In the genomic region with DNA sequence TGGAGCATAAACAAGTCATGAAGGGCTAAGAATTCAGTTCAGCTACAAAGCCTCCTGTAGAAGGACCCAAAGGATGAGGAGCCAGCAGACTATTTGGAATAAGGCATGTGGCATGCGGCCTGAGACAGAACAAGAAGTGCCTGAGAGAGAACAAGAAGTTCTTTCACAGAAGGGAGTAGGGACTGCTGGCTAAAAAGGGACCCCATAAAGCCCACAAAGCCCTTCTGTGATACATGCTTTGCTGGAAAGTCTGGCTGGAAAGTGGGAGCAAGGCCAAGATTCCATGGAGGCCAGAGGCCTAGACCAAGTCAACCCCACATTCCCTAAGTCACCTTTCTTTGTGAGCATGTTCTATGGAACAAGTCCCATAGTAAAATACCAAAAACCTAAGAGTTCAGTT, we compare ENCODE assay signal across 12 cellular contexts. TPM values are rescaled to one million over a fixed set of nuclear protein-coding genes. Genes with fewer than 3 reads are reported as not detected.
DNase-seq lines count a peak whose midpoint lies in the region; ATAC-seq, FAIRE-seq and TF ChIP-seq lines count a peak whose summit lies in the region.
"Had no signal": no experiment of that assay in that cellular context is flagged by ENCODE, and none has a peak within 500 bp of the region (broad histone marks: within the 10 kb centered on the region; RNA-seq: fewer than 3 reads in every experiment).

No MANE protein-coding gene starts in this region.

- no peaks in the 10 kb centered on the region for H3K4me1 ChIP-seq in astrocyte (ENCODE audit: insufficient read depth, low read length)
- H3K4me1 ChIP-seq in right cardiac atrium (ENCODE audit: control insufficient read depth, insufficient read depth, low read length) = peaks cover 17% of the 10 kb centered on the region
- H3K4me1 ChIP-seq: foreskin keratinocyte had no signal

- H3K36me3 Mint-ChIP-seq in CD4-positive, alpha-beta T cell (ENCODE audit: low read depth) = peaks cover 35% of the 10 kb centered on the region
- peaks cover 14% of the 10 kb centered on the region for H3K36me3 Mint-ChIP-seq in astrocyte (ENCODE audit: low read depth, unreplicated experiment)

- no peak overlapping the region for H3K9ac ChIP-seq in astrocyte (ENCODE audit: low read length)

- no peaks in the 10 kb centered on the region for H3K27me3 Mint-ChIP-seq in CD4-positive, alpha-beta T cell
- H3K27me3 Mint-ChIP-seq in astrocyte (ENCODE audit: low read depth, unreplicated experiment) = no peaks in the 10 kb centered on the region

- H3K36me3 ChIP-seq in astrocyte (ENCODE audit: insufficient read depth, low read length) = peaks cover 28% of the 10 kb centered on the region

- no peak overlapping the region for H3K4me3 Mint-ChIP-seq in CD4-positive, alpha-beta T cell
- H3K4me3 Mint-ChIP-seq in astrocyte (ENCODE audit: unreplicated experiment) = peak overlapping the region; percentile 41

- no peak for FAIRE-seq in astrocyte (lab: Jason Lieb, UNC)
- FAIRE-seq: bronchial epithelial cell, GM19239 had no signal

- intact Hi-C loops in CD4-positive, alpha-beta T cell (cut with DNase I, micrococcal nuclease) = no loop called here
- intact Hi-C loops in right cardiac atrium (cut with DNase I) = no loop called here

- no peak for TF ChIP-seq CTCF in CD4-positive, alpha-beta T cell (IDR thresholded peaks at IDR 0.05)
- no peak for TF ChIP-seq CTCF in astrocyte (IDR thresholded peaks at IDR 0.05; ENCODE audit: insufficient read depth, low read depth, low read length)
- TF ChIP-seq CTCF in retinal pigment epithelial cell (conservative IDR thresholded peaks at IDR 0.05; ENCODE audit: low read depth, low read length) = no peak

- no peak overlapping the region for H3K4me2 ChIP-seq in astrocyte (ENCODE audit: low read length)

- no peaks in the 10 kb centered on the region for H3K9me3 ChIP-seq in CD4-positive, alpha-beta T cell (ENCODE audit: control insufficient read depth, low read length)
- H3K9me3 ChIP-seq in astrocyte (ENCODE audit: insufficient read depth, low read depth, low read length) (no peaks in the 10 kb centered on the region), right cardiac atrium (ENCODE audit: control insufficient read depth, low read length) (no peaks in the 10 kb centered on the region)

- no peak overlapping the region for H3K27ac ChIP-seq in CD4-positive, alpha-beta T cell (ENCODE audit: low read depth, low read length)
- H3K27ac ChIP-seq in astrocyte (ENCODE audit: low read depth, low read length) (no peak overlapping the region), right cardiac atrium (ENCODE audit: low read length) (peak overlapping the region; percentile 93)
- H3K27ac ChIP-seq: foreskin keratinocyte had no signal

- no peak for DNase-seq in CD4-positive, alpha-beta T cell
- DNase-seq in astrocyte (ENCODE audit: low read depth) (peak; percentile 13), right cardiac atrium (peak in 2 of 3 donors; percentile 51 to 80), retinal pigment epithelial cell (ENCODE audit: low read depth) (peak; percentile 17), NCI-H345 treated with DMSO at 0.1 percent for 48 hours (lab: John Stamatoyannopoulos, UW; ENCODE audit: unreplicated experiment) (no peak), LoVo (ENCODE audit: low spot score) (no peak), NCI-H1105 (lab: John Stamatoyannopoulos, UW) (no peak)
- DNase-seq in activated CD8-positive, alpha-beta memory T cell treated with anti-CD3 and anti-CD28 coated beads, Interleukin-2, amount 50 U/mL, for 48 hours = no peak
- DNase-seq: foreskin keratinocyte, NCI-H524 treated with DMSO at 0.1 percent for 48 hours had no signal

- H3K27ac Mint-ChIP-seq in CD4-positive, alpha-beta T cell = peak overlapping the region; percentile 25
- no peak overlapping the region for H3K27ac Mint-ChIP-seq in astrocyte (ENCODE audit: unreplicated experiment)

- no peak overlapping the region for H2AFZ ChIP-seq in astrocyte (ENCODE audit: low read depth, low read length)

- no peaks in the 10 kb centered on the region for H3K27me3 ChIP-seq in CD4-positive, alpha-beta T cell (ENCODE audit: control insufficient read depth, insufficient read depth, low read length)
- H3K27me3 ChIP-seq in astrocyte (ENCODE audit: insufficient read depth, low read length) = no peaks in the 10 kb centered on the region
- no peaks in the 10 kb centered on the region for H3K27me3 ChIP-seq in right cardiac atrium (ENCODE audit: control insufficient read depth, insufficient read depth)
- H3K27me3 ChIP-seq: foreskin keratinocyte had no signal

- H4K20me1 ChIP-seq in astrocyte (ENCODE audit: insufficient read depth, low read length) = peaks cover 2% of the 10 kb centered on the region

- no peaks in the 10 kb centered on the region for H3K4me1 Mint-ChIP-seq in CD4-positive, alpha-beta T cell (ENCODE audit: low read depth)
- peaks cover 12% of the 10 kb centered on the region for H3K4me1 Mint-ChIP-seq in astrocyte (ENCODE audit: low read depth, unreplicated experiment)

- H3K79me2 ChIP-seq in astrocyte (ENCODE audit: insufficient read depth, low read length) = no peaks in the 10 kb centered on the region

- CTCF ChIA-PET in CD4-positive, alpha-beta T cell (lab: Charles Lee) = no interaction called here

- no peak for ATAC-seq in CD4-positive, alpha-beta T cell (ENCODE audit: poor library complexity)
- peak; percentile 77 to 86 for ATAC-seq in right cardiac atrium
- ATAC-seq: foreskin keratinocyte had no signal

- POLR2A ChIA-PET in CD4-positive, alpha-beta T cell (lab: Charles Lee) = no interaction called here

- WGBS in right cardiac atrium = 23% methylated on average over 1 of the region's 1 CpG

- H3K4me3 ChIP-seq in astrocyte (ENCODE audit: insufficient read depth, low read depth, low read length) (no peak overlapping the region), right cardiac atrium (ENCODE audit: low read length) (no peak overlapping the region), retinal pigment epithelial cell (ENCODE audit: low read length) (no peak overlapping the region)

- no peaks in the 10 kb centered on the region for H3K9me3 Mint-ChIP-seq in CD4-positive, alpha-beta T cell
- H3K9me3 Mint-ChIP-seq in astrocyte (ENCODE audit: unreplicated experiment) = no peaks in the 10 kb centered on the region

RNA-seq across cellular contexts. Expression of a gene that starts 35.9 kb away (rescaled TPM):
- 10 to 100 TPM; 24.7 to 26.5 TPM for total RNA-seq in CD4-positive, alpha-beta T cell
- total RNA-seq in astrocyte (65.4 and 73.3 TPM in 2 replicates), right cardiac atrium (10 to 100 TPM; 22.2 to 27.7 (median 26.6) TPM)
- 10.2 TPM for polyA plus RNA-seq in right cardiac atrium

RNA-seq across cellular contexts. Expression of a gene that starts 41.9 kb away (rescaled TPM):
- total RNA-seq in CD4-positive, alpha-beta T cell = 1 to 10 TPM; 5.4 to 5.9 TPM
- total RNA-seq in astrocyte (29.8 and 36.0 TPM in 2 replicates), right cardiac atrium (10 to 100 TPM; 12.0 to 17.1 (median 15.5) TPM)
- 8.3 TPM for polyA plus RNA-seq in right cardiac atrium

Comparison
In these comparisons a context has a peak if more than half of its experiments do, and no peak if none do; other contexts are left out.
1. DNase-seq: peak in astrocyte (single experiment), right cardiac atrium (2 of 3) and retinal pigment epithelial cell (single experiment); none in CD4-positive, alpha-beta T cell (0 of 10), NCI-H345 treated with DMSO at 0.1 percent for 48 hours (single experiment), LoVo (single experiment), NCI-H1105 (single experiment) and activated CD8-positive, alpha-beta memory T cell treated with anti-CD3 and anti-CD28 coated beads, Interleukin-2, amount 50 U/mL, for 48 hours (single experiment).